In genomic region chr15:71296032-71296686, GRCh38 we compare ENCODE assay signal across 15 cellular contexts.
DNase-seq lines count a peak whose midpoint lies in the region; ATAC-seq and TF ChIP-seq lines count a peak whose summit lies in the region.
"Had no signal": no experiment of that assay in that cellular context is flagged by ENCODE, and none has a peak within 500 bp of the region (broad histone marks: within the 10 kb centered on the region; RNA-seq: fewer than 3 reads in every experiment).

No MANE protein-coding gene starts in this region.

- H3K9me3 ChIP-seq in breast epithelium = no peaks in the 10 kb centered on the region

- no peaks in the 10 kb centered on the region for H3K36me3 ChIP-seq in breast epithelium

- no peaks in the 10 kb centered on the region for H3K4me1 ChIP-seq in breast epithelium

- TF ChIP-seq POLR2A in breast epithelium (IDR thresholded peaks at IDR 0.05) = no peak

- ATAC-seq in HG02571 (IDR thresholded peaks at IDR 0.05; ENCODE audit: unreplicated experiment) = no peak
- ATAC-seq: T-helper 17 cell had no signal

- no peaks in the 10 kb centered on the region for H3K27me3 ChIP-seq in breast epithelium

- no peak overlapping the region for H3K4me3 ChIP-seq in breast epithelium
- H3K4me3 ChIP-seq: coronary artery had no signal

- intact Hi-C loops in breast epithelium (cut with DNase I; ENCODE audit: low total_unique reads) = no loop called here

- peak; percentile 11 for DNase-seq in SIG-M5 treated with dmso at 0.1 percent for 504 hours (lab: John Stamatoyannopoulos, UW; ENCODE audit: unreplicated experiment)
- DNase-seq in SIG-M5 (lab: John Stamatoyannopoulos, UW) = no peak
- DNase-seq in breast epithelium (ENCODE audit: low spot score in 2 of 2) = peak in 1 of 2 donors; percentile 25
- peak; percentile 79 for DNase-seq in kidney tubule cell (ENCODE audit: low spot score)
- no peak for DNase-seq in stimulated activated CD4-positive, alpha-beta T cell treated with anti-CD3 and anti-CD28 coated beads, Interleukin-2, amount 100 ng/mL, for 48 hours
- no peak for DNase-seq in DMS79 (lab: John Stamatoyannopoulos, UW)
- no peak for DNase-seq in NCI-H345 treated with DMSO at 0.1 percent for 48 hours (lab: John Stamatoyannopoulos, UW; ENCODE audit: unreplicated experiment)
- DNase-seq: activated T-cell treated with anti-CD3 and anti-CD28 coated beads for 4 hours, GF-D8, GOT3, occipital lobe, T-helper 17 cell had no signal

- H3K27ac ChIP-seq in breast epithelium = peak overlapping the region; percentile 68 to 83
- H3K27ac ChIP-seq: 22Rv1, coronary artery had no signal

- no peak for TF ChIP-seq CTCF in breast epithelium (IDR thresholded peaks at IDR 0.05)

Comparison
In these comparisons a context has a peak if more than half of its experiments do, and no peak if none do; other contexts are left out.
1. DNase-seq: peak in SIG-M5 treated with dmso at 0.1 percent for 504 hours (single experiment) and kidney tubule cell (single experiment); none in SIG-M5 (single experiment), stimulated activated CD4-positive, alpha-beta T cell treated with anti-CD3 and anti-CD28 coated beads, Interleukin-2, amount 100 ng/mL, for 48 hours (0 of 2), DMS79 (single experiment) and NCI-H345 treated with DMSO at 0.1 percent for 48 hours (single experiment).